ENCODE assay signal across 8 cellular contexts in genomic region chr6:44221291-44221960, GRCh38. TPM values are rescaled to one million over a fixed set of nuclear protein-coding genes. Genes with fewer than 3 reads are reported as not detected.
DNase-seq lines count a peak whose midpoint lies in the region; ATAC-seq and TF ChIP-seq lines count a peak whose summit lies in the region.

No MANE protein-coding gene starts in this region.

- DNase-seq in GM04503 (ENCODE audit: low read depth): peak; percentile 23
- peak; percentile 28 for DNase-seq in NCI-H2171 (lab: John Stamatoyannopoulos, UW)
- DNase-seq in cardiac fibroblast (ENCODE audit: low read depth in 2 of 2): peak; percentile 84 to 94
- DNase-seq in kidney epithelial cell (ENCODE audit: low read depth): peak; percentile 64
- peak; percentile 64 to 67 for DNase-seq in stimulated activated CD4-positive, alpha-beta T cell treated with anti-CD3 and anti-CD28 coated beads, Interleukin-15, amount 100 ng/mL, for 48 hours (ENCODE audit: low read depth in 2 of 2)
- no peak for DNase-seq in NCI-H187 treated with DMSO at 0.1 percent for 48 hours (lab: John Stamatoyannopoulos, UW)

- peak overlapping the region; percentile 78 for H3K27ac ChIP-seq in VCaP

- H3K4me3 ChIP-seq in cardiac fibroblast (replicated peaks in 1 of 2; ENCODE audit: low read depth in 2 of 2, low read length in 2 of 2) (no peak overlapping the region), kidney epithelial cell (ENCODE audit: low read depth, low read length) (no peak overlapping the region)

- H3K27me3 ChIP-seq in kidney epithelial cell (ENCODE audit: control insufficient read depth, insufficient read depth, low read length): no peaks in the 10 kb centered on the region

- ATAC-seq in HG02763 (IDR thresholded peaks at IDR 0.05; ENCODE audit: unreplicated experiment): peak; percentile 35

- no peaks in the 10 kb centered on the region for H3K36me3 ChIP-seq in kidney epithelial cell (ENCODE audit: control insufficient read depth, insufficient read depth, low read length)

- TF ChIP-seq CTCF in VCaP (conservative IDR thresholded peaks at IDR 0.05) (peak; percentile 62), cardiac fibroblast (IDR thresholded peaks at IDR 0.05; ENCODE audit: low read depth, low read length) (peak; percentile 90), kidney epithelial cell (IDR thresholded peaks at IDR 0.05; ENCODE audit: insufficient read depth, low read length, poor library complexity, severe bottlenecking) (peak; percentile 93)

RNA-seq across cellular contexts. Expression of gene SLC29A1, which starts 2.0 kb away (rescaled TPM):
- 36.1 and 43.9 TPM in 2 replicates for total RNA-seq in kidney epithelial cell

RNA-seq across cellular contexts. Expression of gene MYMX, which starts 4.7 kb away (rescaled TPM):
- total RNA-seq in kidney epithelial cell: not detected in 2 replicates

RNA-seq across cellular contexts. Expression of gene HSP90AB1, which starts 25.5 kb away (rescaled TPM):
- 1,065 and 1,294 TPM in 2 replicates for total RNA-seq in kidney epithelial cell

RNA-seq across cellular contexts. Expression of gene SLC35B2, which starts 35.9 kb away (rescaled TPM):
- total RNA-seq in kidney epithelial cell: 67.3 and 78.2 TPM in 2 replicates

RNA-seq across cellular contexts. Expression of gene NFKBIE, which starts 43.9 kb away (rescaled TPM):
- 46.3 and 61.5 TPM in 2 replicates for total RNA-seq in kidney epithelial cell
